ENCODE assay signal across 8 cellular contexts in the genomic region with DNA sequence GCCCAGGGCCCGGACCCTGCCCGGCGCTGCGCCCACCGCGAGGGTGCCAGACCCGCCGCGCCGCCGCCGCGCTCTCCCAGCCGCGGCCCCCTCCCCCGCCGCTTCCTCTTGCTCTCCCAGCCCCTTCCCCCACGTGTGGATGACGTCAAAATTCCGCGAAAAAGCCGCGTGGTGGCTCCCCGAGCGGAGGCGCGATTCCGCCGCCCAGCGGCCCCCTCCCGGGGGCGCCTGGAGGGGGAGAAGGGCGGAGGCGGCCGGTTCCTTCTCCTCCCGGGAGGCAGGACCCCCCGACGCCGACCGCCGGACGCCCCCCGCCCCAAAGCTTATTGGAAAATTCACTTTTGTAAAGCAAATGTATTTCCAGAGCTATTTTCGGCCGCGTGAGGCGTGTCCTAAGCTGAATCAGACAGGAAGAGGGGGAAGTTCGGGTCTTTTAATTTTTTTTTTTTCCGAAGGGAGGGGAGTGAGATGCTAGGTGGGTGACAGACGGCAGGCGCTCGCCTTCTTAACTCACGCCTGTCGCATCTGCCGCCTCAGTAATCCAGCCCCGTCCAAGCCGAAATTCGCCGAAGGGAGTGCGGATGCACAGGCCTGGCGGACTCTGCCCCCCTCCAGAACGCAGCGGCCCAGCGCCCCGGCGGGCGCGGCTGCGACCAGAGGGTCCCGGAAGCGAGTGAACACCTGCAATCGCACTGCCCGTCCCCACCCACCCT. TPM values are rescaled to one million over a fixed set of nuclear protein-coding genes. Genes with fewer than 3 reads are reported as not detected.
DNase-seq lines count a peak whose midpoint lies in the region; ATAC-seq, FAIRE-seq and TF ChIP-seq lines count a peak whose summit lies in the region.

No MANE protein-coding gene starts in this region.

- intact Hi-C loops in left colon (cut with DNase I, micrococcal nuclease) = no loop called here

- no peak for FAIRE-seq in bronchial epithelial cell (lab: Jason Lieb, UNC)

- H3K27ac Mint-ChIP-seq in WTC11 = no peak overlapping the region

- peak overlapping the region; percentile 91 for H3K4me3 Mint-ChIP-seq in WTC11

- H3K36me3 Mint-ChIP-seq in WTC11 = no peaks in the 10 kb centered on the region

- CTCF ChIA-PET in WTC11 (lab: Charles Lee) = interaction anchor here (1.0 to 2.4 kb wide), 9 partner anchors 8 to 386 kb away, joined by 3 to 24 read pairs (median 5); no protein-coding TSS in a partner anchor

- POLR2A ChIA-PET in WTC11 (lab: Charles Lee) = interaction anchor here (0.7 to 1.4 kb wide), 7 partner anchors 41 to 153 kb away, joined by 3 to 7 read pairs (median 3); no protein-coding TSS in a partner anchor

- H3K36me3 ChIP-seq in bronchial epithelial cell (ENCODE audit: control insufficient read depth, insufficient read depth, low read length) = no peaks in the 10 kb centered on the region

- peak overlapping the region; percentile 36 for H3K4me3 ChIP-seq in bronchial epithelial cell (ENCODE audit: low read depth, low read length)

- H3K4me1 Mint-ChIP-seq in WTC11 = peaks cover 26% of the 10 kb centered on the region

- no peaks in the 10 kb centered on the region for H3K9me3 Mint-ChIP-seq in WTC11

- H3K27me3 Mint-ChIP-seq in WTC11 (ENCODE audit: low read depth) = peaks cover 25% of the 10 kb centered on the region

- ATAC-seq in WTC11 (peak; percentile 14), left colon (peak; percentile 12), GM18519 (IDR thresholded peaks at IDR 0.05; ENCODE audit: low FRiP score, unreplicated experiment) (no peak), HG03565 (IDR thresholded peaks at IDR 0.05; ENCODE audit: unreplicated experiment) (no peak)

- DNase-seq in GM10266 (ENCODE audit: extremely low spot score) (peak; percentile 84), HUDEP-2 (lab: John Stamatoyannopoulos, UW; ENCODE audit: unreplicated experiment in 76 of 76) (peak in 63 of 76 experiments; percentile 13 to 81 (median 55)), WTC11 (ENCODE audit: low spot score) (peak; percentile 85), bronchial epithelial cell (ENCODE audit: low read depth) (peak; percentile 32), left colon (peak; percentile 88 to 89)
- DNase-seq in stimulated activated CD4-positive, alpha-beta T cell treated with anti-CD3 and anti-CD28 coated beads, Interleukin-1b, Interleukin-23, amount 100 ng/mL, for 1 hour (ENCODE audit: low read depth in 2 of 2) = peak; percentile 72 to 89

- TF ChIP-seq CTCF in GM10266 (IDR thresholded peaks at IDR 0.05; ENCODE audit: control insufficient read depth, insufficient read depth, low read depth, missing control alignments) (peak; percentile 49), WTC11 (IDR thresholded peaks at IDR 0.05) (no peak), bronchial epithelial cell (IDR thresholded peaks at IDR 0.05; ENCODE audit: insufficient read depth, low read length, severe bottlenecking) (no peak)

- H3K27me3 ChIP-seq in bronchial epithelial cell (ENCODE audit: control insufficient read depth, insufficient read depth, low read length) = peaks cover 25% of the 10 kb centered on the region

TF ChIP-seq in WTC11, 78 proteins besides CTCF, POLR2A, EP300 and RAD21:
- peak; percentile 26; the same call in 1 of the 2 replicates for TF ChIP-seq ZNF423 (CRISPR knock-in tag; IDR thresholded peaks at IDR 0.05)
- TF ChIP-seq, protein P1, sequence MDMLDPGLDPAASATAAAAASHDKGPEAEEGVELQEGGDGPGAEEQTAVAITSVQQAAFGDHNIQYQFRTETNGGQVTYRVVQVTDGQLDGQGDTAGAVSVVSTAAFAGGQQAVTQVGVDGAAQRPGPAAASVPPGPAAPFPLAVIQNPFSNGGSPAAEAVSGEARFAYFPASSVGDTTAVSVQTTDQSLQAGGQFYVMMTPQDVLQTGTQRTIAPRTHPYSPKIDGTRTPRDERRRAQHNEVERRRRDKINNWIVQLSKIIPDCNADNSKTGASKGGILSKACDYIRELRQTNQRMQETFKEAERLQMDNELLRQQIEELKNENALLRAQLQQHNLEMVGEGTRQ (CRISPR knock-in tag; IDR thresholded peaks at IDR 0.05) = peak; percentile 78
- peak; percentile 59 for TF ChIP-seq SP1 (CRISPR knock-in tag; conservative IDR thresholded peaks at IDR 0.05)
- TF ChIP-seq ESRRA (CRISPR knock-in tag; IDR thresholded peaks at IDR 0.05; ENCODE audit: borderline replicate concordance) = no peak
- TF ChIP-seq, protein P2, sequence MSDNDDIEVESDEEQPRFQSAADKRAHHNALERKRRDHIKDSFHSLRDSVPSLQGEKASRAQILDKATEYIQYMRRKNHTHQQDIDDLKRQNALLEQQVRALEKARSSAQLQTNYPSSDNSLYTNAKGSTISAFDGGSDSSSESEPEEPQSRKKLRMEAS (CRISPR knock-in tag; IDR thresholded peaks at IDR 0.05) = peak; percentile 84

RNA-seq across cellular contexts. Expression of a gene that starts 4.1 kb away (rescaled TPM):
- total RNA-seq in WTC11 (2021) = 194 to 266 TPM (median 261 TPM) in 3 replicates
- total RNA-seq in bronchial epithelial cell = 115 and 123 TPM in 2 replicates
- total RNA-seq in left colon = 100 to 1,000 TPM in 1 of 2 donors, 10 to 100 TPM in 1; 97.7 to 106 TPM

RNA-seq across cellular contexts. Expression of a gene that starts 51.6 kb away (rescaled TPM):
- total RNA-seq in WTC11 (2021) = 14.4 to 26.7 TPM (median 18.0 TPM) in 3 replicates
- 10.0 and 11.8 TPM in 2 replicates for total RNA-seq in bronchial epithelial cell
- 10 to 100 TPM; 13.0 to 14.4 TPM for total RNA-seq in left colon

Comparison
In these comparisons a context has a peak if more than half of its experiments do, and no peak if none do; other contexts are left out.
1. DNase-seq: peak in every context shown above with its lines; median percentile 88 in left colon; 85 in WTC11; 84 in GM10266; 80 in stimulated activated CD4-positive, alpha-beta T cell treated with anti-CD3 and anti-CD28 coated beads, Interleukin-1b, Interleukin-23, amount 100 ng/mL, for 1 hour; 55 in HUDEP-2; 32 in bronchial epithelial cell.
2. ATAC-seq: peak in WTC11 (single experiment) and left colon (single experiment); none in GM18519 (single experiment) and HG03565 (single experiment).